Comparison of ENCODE assay signal across 20 cellular contexts in genomic region chr19:11931051-11931450, GRCh38. TPM values are rescaled to one million over a fixed set of nuclear protein-coding genes. Genes with fewer than 3 reads are reported as not detected.
A peak's percentile ranks its signal among the peaks of the same experiment; 100 is the strongest.
DNase-seq lines count a peak whose midpoint lies in the region; ATAC-seq and TF ChIP-seq lines count a peak whose summit lies in the region.
"Had no signal": no experiment of that assay in that cellular context is flagged by ENCODE, and none has a peak within 500 bp of the region (broad histone marks: within the 10 kb centered on the region; RNA-seq: fewer than 3 reads in every experiment).

No MANE protein-coding gene starts in this region.

- peaks cover 9% of the 10 kb centered on the region for H3K36me3 Mint-ChIP-seq in central memory CD8-positive, alpha-beta T cell (ENCODE audit: insufficient read depth)
- H3K36me3 Mint-ChIP-seq in neural crest cell (ENCODE audit: low read depth): peaks cover 72% of the 10 kb centered on the region

- intact Hi-C loops in left cardiac atrium (cut with DNase I): no loop called here

- DNase-seq in CD1c-positive myeloid dendritic cell (ENCODE audit: extremely low spot score) (peak; percentile 6), LHCN-M2 (ENCODE audit: low read depth) (peak; percentile 86), neural crest cell (ENCODE audit: low read depth, low spot score) (no peak), left cardiac atrium (no peak)
- no peak for DNase-seq in central memory CD8-positive, alpha-beta T cell (ENCODE audit: low spot score in 2 of 2)
- DNase-seq: ACHN; activated CD4-positive, alpha-beta T cell treated with anti-CD3 and anti-CD28 coated beads for 36 hours; activated gamma-delta T cell; aorta; GDM1; NCI-H1105 treated with DMSO at 0.1 percent for 48 hours; NCI-H2107; NCI-H524 treated with DMSO at 0.1 percent for 48 hours; SJCRH30; uterus had no signal

- ATAC-seq in central memory CD8-positive, alpha-beta T cell (replicated peaks; ENCODE audit: extremely low read depth, poor library complexity, severe bottlenecking): no peak
- no peak for ATAC-seq in HG02759 (IDR thresholded peaks at IDR 0.05; ENCODE audit: unreplicated experiment)
- ATAC-seq in GM21423 (IDR thresholded peaks at IDR 0.05; ENCODE audit: unreplicated experiment): no peak
- no peak for ATAC-seq in left cardiac atrium
- ATAC-seq in HG03439 (IDR thresholded peaks at IDR 0.05; ENCODE audit: unreplicated experiment): no peak
- ATAC-seq: activated CD4-positive, alpha-beta T cell treated with anti-CD3 and anti-CD28 coated beads for 36 hours; GM12878 had no signal

- TF ChIP-seq CTCF in neural crest cell (conservative IDR thresholded peaks at IDR 0.05): no peak

- H3K9me3 Mint-ChIP-seq in central memory CD8-positive, alpha-beta T cell: no peaks in the 10 kb centered on the region
- peaks cover 23% of the 10 kb centered on the region for H3K9me3 Mint-ChIP-seq in neural crest cell

- H3K27ac Mint-ChIP-seq in central memory CD8-positive, alpha-beta T cell (ENCODE audit: low read depth): peak overlapping the region; percentile 26
- no peak overlapping the region for H3K27ac Mint-ChIP-seq in neural crest cell (ENCODE audit: unreplicated experiment)
- H3K27ac Mint-ChIP-seq: activated CD4-positive, alpha-beta T cell treated with anti-CD3 and anti-CD28 coated beads for 36 hours; T-helper 2 cell treated with Interferon-gamma antibody and Interleukin-4, amounts not matched to agents 5 μg/mL and 100 μg/mL, for 36 hours had no signal

- H3K4me3 Mint-ChIP-seq in central memory CD8-positive, alpha-beta T cell: no peak overlapping the region
- peak overlapping the region; percentile 48 for H3K4me3 Mint-ChIP-seq in neural crest cell
- H3K4me3 Mint-ChIP-seq: activated CD4-positive, alpha-beta T cell treated with anti-CD3 and anti-CD28 coated beads for 36 hours; T-helper 2 cell treated with Interferon-gamma antibody and Interleukin-4, amounts not matched to agents 5 μg/mL and 100 μg/mL, for 36 hours had no signal

- peaks cover 35% of the 10 kb centered on the region for H3K4me1 Mint-ChIP-seq in central memory CD8-positive, alpha-beta T cell
- H3K4me1 Mint-ChIP-seq in neural crest cell: peaks cover 8% of the 10 kb centered on the region

- no peaks in the 10 kb centered on the region for H3K27me3 Mint-ChIP-seq in central memory CD8-positive, alpha-beta T cell
- no peaks in the 10 kb centered on the region for H3K27me3 Mint-ChIP-seq in neural crest cell (ENCODE audit: low read depth)
- H3K27me3 Mint-ChIP-seq: activated CD4-positive, alpha-beta T cell treated with anti-CD3 and anti-CD28 coated beads for 36 hours had no signal

RNA-seq across cellular contexts. Expression of gene ZNF700, which starts 6.1 kb away (rescaled TPM):
- total RNA-seq in LHCN-M2 (2014; rRNA removed) (8.7 and 9.5 TPM in 2 replicates), neural crest cell (12.5 and 12.8 TPM in 2 replicates), left cardiac atrium (1 to 10 TPM; 4.7 to 5.6 TPM)
- polyA plus RNA-seq in LHCN-M2 (2012): 3.5 TPM

RNA-seq across cellular contexts. Expression of gene ZNF763, which starts 33.8 kb away (rescaled TPM):
- 0.69 and 1.7 TPM in 2 replicates for total RNA-seq in LHCN-M2 (2014; rRNA removed)
- 0.51 TPM for polyA plus RNA-seq in LHCN-M2 (2012)
- 2.9 and 4.5 TPM in 2 replicates for total RNA-seq in neural crest cell
- total RNA-seq in left cardiac atrium: 1 to 10 TPM; 1.5 to 3.4 TPM

RNA-seq across cellular contexts. Expression of gene ZNF69, which starts 43.5 kb away (rescaled TPM):
- total RNA-seq in LHCN-M2 (2014; rRNA removed): 6.2 and 8.8 TPM in 2 replicates
- polyA plus RNA-seq in LHCN-M2 (2012): 4.7 TPM
- total RNA-seq in neural crest cell: 32.1 and 33.9 TPM in 2 replicates
- total RNA-seq in left cardiac atrium: 1 to 10 TPM; 4.4 to 4.5 TPM

Comparison
In these comparisons a context has a peak if more than half of its experiments do, and no peak if none do; other contexts are left out.
1. DNase-seq: peak in CD1c-positive myeloid dendritic cell (single experiment) and LHCN-M2 (single experiment); none in central memory CD8-positive, alpha-beta T cell (0 of 2), neural crest cell (single experiment) and left cardiac atrium (single experiment).